ENCODE assay signal across 27 cellular contexts in genomic region chr1:118767971-118768370, GRCh38.
"Had no signal": no experiment of that assay in that cellular context is flagged by ENCODE, and none has a peak within 500 bp of the region (broad histone marks: within the 10 kb centered on the region; RNA-seq: fewer than 3 reads in every experiment).

No MANE protein-coding gene starts in this region.

- H3K27me3 ChIP-seq: foreskin keratinocyte, gastroesophageal sphincter, heart left ventricle, hepatocyte, left lung, neutrophil, pancreas, right lobe of liver, tibial nerve, upper lobe of left lung had no signal

- H3K9me3 ChIP-seq: neutrophil had no signal

- H3K4me1 Mint-ChIP-seq: mesothelial cell of epicardium; naive B cell; neural crest cell; stimulated activated naive B cell treated with anti-CD40 and anti-IgM and Interleukin-4, amounts not matched to agents 10 μg/mL and 1 μg/mL and 100 μg/mL, for 72 hours had no signal

- H3K27ac Mint-ChIP-seq: effector memory CD8-positive, alpha-beta T cell; mesothelial cell of epicardium; naive B cell; natural killer cell treated with Interleukin-12 subunit alpha and Interleukin-12 subunit beta and Interleukin-15 and Interleukin-18, amount 100 ng/mL, for 72 hours; stimulated activated naive B cell treated with anti-CD40 and anti-IgM and Interleukin-4, amounts not matched to agents 10 μg/mL and 1 μg/mL and 100 μg/mL, for 72 hours; stimulated activated naive CD8-positive, alpha-beta T cell treated with anti-CD3 and anti-CD28 coated beads, Interleukin-15, Interleukin-2, amounts not matched to agents 100 ng/mL and 50 ng/mL, for 24 hours had no signal

- H3K36me3 Mint-ChIP-seq: mesothelial cell of epicardium; naive B cell; natural killer cell treated with Interleukin-12 subunit alpha and Interleukin-12 subunit beta and Interleukin-15 and Interleukin-18, amount 100 ng/mL, for 72 hours; stimulated activated naive B cell treated with anti-CD40 and anti-IgM and Interleukin-4, amounts not matched to agents 10 μg/mL and 1 μg/mL and 100 μg/mL, for 72 hours had no signal

- H3K36me3 ChIP-seq: gastroesophageal sphincter, heart left ventricle, left lung, neutrophil, pancreas, right lobe of liver, thoracic aorta, tibial nerve, upper lobe of left lung had no signal

- H3K79me2 ChIP-seq: hepatocyte had no signal

- H3K27me3 Mint-ChIP-seq: effector memory CD8-positive, alpha-beta T cell; naive B cell; natural killer cell treated with Interleukin-12 subunit alpha and Interleukin-12 subunit beta and Interleukin-15 and Interleukin-18, amount 100 ng/mL, for 72 hours; stimulated activated naive B cell treated with anti-CD40 and anti-IgM and Interleukin-4, amounts not matched to agents 10 μg/mL and 1 μg/mL and 100 μg/mL, for 72 hours; stimulated activated naive CD8-positive, alpha-beta T cell treated with anti-CD3 and anti-CD28 coated beads, Interleukin-15, Interleukin-2, amounts not matched to agents 100 ng/mL and 50 ng/mL, for 24 hours had no signal

- H2AFZ ChIP-seq: hepatocyte had no signal

- H3K4me3 Mint-ChIP-seq: effector memory CD8-positive, alpha-beta T cell; mesothelial cell of epicardium; naive B cell; natural killer cell treated with Interleukin-12 subunit alpha and Interleukin-12 subunit beta and Interleukin-15 and Interleukin-18, amount 100 ng/mL, for 72 hours; neural crest cell; stimulated activated naive B cell treated with anti-CD40 and anti-IgM and Interleukin-4, amounts not matched to agents 10 μg/mL and 1 μg/mL and 100 μg/mL, for 72 hours; stimulated activated naive CD8-positive, alpha-beta T cell treated with anti-CD3 and anti-CD28 coated beads, Interleukin-15, Interleukin-2, amounts not matched to agents 100 ng/mL and 50 ng/mL, for 24 hours had no signal

- H3K4me1 ChIP-seq: foreskin keratinocyte, gastroesophageal sphincter, heart left ventricle, left lung, pancreas, right lobe of liver, tibial nerve, upper lobe of left lung had no signal

- H3K27ac ChIP-seq: foreskin keratinocyte, gastroesophageal sphincter, heart left ventricle, hepatocyte, left lung, neutrophil, pancreas, right lobe of liver, thoracic aorta, tibial nerve, upper lobe of left lung had no signal

- H3K4me2 ChIP-seq: hepatocyte had no signal

- DNase-seq: cortex of kidney; effector memory CD8-positive, alpha-beta T cell; erythroblast; foreskin keratinocyte; heart left ventricle; kidney; left cardiac atrium; left lung; mesenchymal stem cell; mucosa of descending colon; naive B cell; pancreas; right lobe of liver; small intestine; stimulated activated CD4-positive, alpha-beta T cell treated with anti-CD3 and anti-CD28 coated beads, Interleukin-15, amount 100 ng/mL, for 24 hours; stimulated activated CD4-positive, alpha-beta T cell treated with anti-CD3 and anti-CD28 coated beads, Interleukin-2, amount 100 ng/mL, for 48 hours; stimulated activated naive B cell treated with anti-CD40 and anti-IgM and Interleukin-4, amounts not matched to agents 10 μg/mL and 1 μg/mL and 100 μg/mL, for 72 hours; upper lobe of left lung had no signal

- H3K4me3 ChIP-seq: gastroesophageal sphincter, heart left ventricle, hepatocyte, left lung, mucosa of descending colon, pancreas, right lobe of liver, thoracic aorta, tibial nerve, upper lobe of left lung had no signal
